In genomic region chr3:142348460-142348859, GRCh38 we compare ENCODE assay signal across 30 cellular contexts.
"Had no signal": no experiment of that assay in that cellular context is flagged by ENCODE, and none has a peak within 500 bp of the region (broad histone marks: within the 10 kb centered on the region; RNA-seq: fewer than 3 reads in every experiment).

No MANE protein-coding gene starts in this region.

- H3K27me3 Mint-ChIP-seq: activated CD4-positive, alpha-beta memory T cell treated with anti-CD3 and anti-CD28 coated beads, Interleukin-2, amount 10 ng/mL, durations not matched to agents 7 days and 5 days; activated CD4-positive, alpha-beta T cell treated with anti-CD3 and anti-CD28 coated beads, Interleukin-2, amount 10 ng/mL, durations not matched to agents 7 days and 5 days; activated naive CD4-positive, alpha-beta T cell treated with anti-CD3 and anti-CD28 coated beads, Interleukin-2, amount 50 U/mL, for 24 hours; activated naive CD8-positive, alpha-beta T cell treated with anti-CD3 and anti-CD28 coated beads for 36 hours; activated naive CD8-positive, alpha-beta T cell treated with anti-CD3 and anti-CD28 coated beads, Interleukin-2, amount 50 U/mL, for 24 hours; activated T-cell treated with anti-CD3 and anti-CD28 coated beads, Interleukin-2, amount 50 U/mL, for 24 hours; dendritic cell treated with granulocyte-macrophage colony-stimulating factor and Interleukin-4, amounts not matched to agents 40 ng/mL and 50 ng/mL, for 4 days had no signal

- ATAC-seq: activated naive CD8-positive, alpha-beta T cell treated with anti-CD3 and anti-CD28 coated beads, Interleukin-2, amount 50 U/mL, for 24 hours; activated T-cell treated with anti-CD3 and anti-CD28 coated beads, Interleukin-2, amount 50 U/mL, for 72 hours; body of pancreas had no signal

- H3K4me1 ChIP-seq: body of pancreas had no signal

- H3K4me1 Mint-ChIP-seq: activated CD4-positive, alpha-beta memory T cell treated with anti-CD3 and anti-CD28 coated beads, Interleukin-2, amount 10 ng/mL, durations not matched to agents 7 days and 5 days; activated CD4-positive, alpha-beta T cell treated with anti-CD3 and anti-CD28 coated beads, Interleukin-2, amount 10 ng/mL, durations not matched to agents 7 days and 5 days; activated naive CD4-positive, alpha-beta T cell treated with anti-CD3 and anti-CD28 coated beads, Interleukin-2, amount 50 U/mL, for 24 hours; activated naive CD8-positive, alpha-beta T cell treated with anti-CD3 and anti-CD28 coated beads, Interleukin-2, amount 50 U/mL, for 24 hours; endodermal cell had no signal

- H3K4me3 ChIP-seq: adrenal gland, body of pancreas, cardiac muscle cell, coronary artery, dorsolateral prefrontal cortex had no signal

- H3K4me3 Mint-ChIP-seq: activated CD4-positive, alpha-beta memory T cell treated with anti-CD3 and anti-CD28 coated beads, Interleukin-2, amount 10 ng/mL, durations not matched to agents 7 days and 5 days; activated CD4-positive, alpha-beta T cell treated with anti-CD3 and anti-CD28 coated beads, Interleukin-2, amount 10 ng/mL, durations not matched to agents 7 days and 5 days; activated naive CD4-positive, alpha-beta T cell treated with anti-CD3 and anti-CD28 coated beads, Interleukin-2, amount 50 U/mL, for 24 hours; activated naive CD8-positive, alpha-beta T cell treated with anti-CD3 and anti-CD28 coated beads for 36 hours; activated naive CD8-positive, alpha-beta T cell treated with anti-CD3 and anti-CD28 coated beads, Interleukin-2, amount 50 U/mL, for 24 hours; activated T-cell treated with anti-CD3 and anti-CD28 coated beads, Interleukin-2, amount 50 U/mL, for 24 hours; activated T-cell treated with anti-CD3 and anti-CD28 coated beads, Interleukin-2, amount 50 U/mL, for 72 hours; dendritic cell treated with granulocyte-macrophage colony-stimulating factor and Interleukin-4, amounts not matched to agents 40 ng/mL and 50 ng/mL, for 4 days; endodermal cell had no signal

- H3K27me3 ChIP-seq: adrenal gland, body of pancreas, cardiac muscle cell, dorsolateral prefrontal cortex had no signal

- H3K27ac ChIP-seq: body of pancreas, cardiac muscle cell, coronary artery, dorsolateral prefrontal cortex, epithelial cell of prostate had no signal

- H3K9me3 Mint-ChIP-seq: activated CD4-positive, alpha-beta memory T cell treated with anti-CD3 and anti-CD28 coated beads, Interleukin-2, amount 10 ng/mL, durations not matched to agents 7 days and 5 days; activated naive CD4-positive, alpha-beta T cell treated with anti-CD3 and anti-CD28 coated beads, Interleukin-2, amount 50 U/mL, for 24 hours; activated naive CD8-positive, alpha-beta T cell treated with anti-CD3 and anti-CD28 coated beads, Interleukin-2, amount 50 U/mL, for 24 hours; activated T-cell treated with anti-CD3 and anti-CD28 coated beads, Interleukin-2, amount 50 U/mL, for 24 hours; activated T-cell treated with anti-CD3 and anti-CD28 coated beads, Interleukin-2, amount 50 U/mL, for 72 hours; dendritic cell treated with granulocyte-macrophage colony-stimulating factor and Interleukin-4, amounts not matched to agents 40 ng/mL and 50 ng/mL, for 4 days had no signal

- H3K27ac Mint-ChIP-seq: activated CD4-positive, alpha-beta memory T cell treated with anti-CD3 and anti-CD28 coated beads, Interleukin-2, amount 10 ng/mL, durations not matched to agents 7 days and 5 days; activated CD4-positive, alpha-beta T cell treated with anti-CD3 and anti-CD28 coated beads, Interleukin-2, amount 10 ng/mL, durations not matched to agents 7 days and 5 days; activated naive CD4-positive, alpha-beta T cell treated with anti-CD3 and anti-CD28 coated beads, Interleukin-2, amount 50 U/mL, for 24 hours; activated naive CD8-positive, alpha-beta T cell treated with anti-CD3 and anti-CD28 coated beads for 36 hours; activated naive CD8-positive, alpha-beta T cell treated with anti-CD3 and anti-CD28 coated beads, Interleukin-2, amount 50 U/mL, for 24 hours; activated T-cell treated with anti-CD3 and anti-CD28 coated beads, Interleukin-2, amount 50 U/mL, for 24 hours; activated T-cell treated with anti-CD3 and anti-CD28 coated beads, Interleukin-2, amount 50 U/mL, for 72 hours; dendritic cell treated with granulocyte-macrophage colony-stimulating factor and Interleukin-4, amounts not matched to agents 40 ng/mL and 50 ng/mL, for 4 days; endodermal cell had no signal

- H3K9me3 ChIP-seq: adrenal gland, body of pancreas had no signal

- DNase-seq: activated CD4-positive, alpha-beta memory T cell treated with anti-CD3 and anti-CD28 coated beads, Interleukin-2, amount 10 ng/mL, durations not matched to agents 7 days and 5 days; activated CD4-positive, alpha-beta T cell treated with anti-CD3 and anti-CD28 coated beads for 1 hour; activated CD4-positive, alpha-beta T cell treated with anti-CD3 and anti-CD28 coated beads for 4 hours; activated CD4-positive, alpha-beta T cell treated with anti-CD3 and anti-CD28 coated beads, Interleukin-2, amount 10 ng/mL, durations not matched to agents 7 days and 5 days; activated CD4-positive, alpha-beta T cell treated with anti-CD3 and anti-CD28 coated beads, Interleukin-2, amount 50 U/mL, for 4 hours; activated CD8-positive, alpha-beta memory T cell treated with anti-CD3 and anti-CD28 coated beads, Interleukin-2, amount 50 U/mL, for 48 hours; activated gamma-delta T cell; activated naive CD4-positive, alpha-beta T cell; activated naive CD8-positive, alpha-beta T cell treated with anti-CD3 and anti-CD28 coated beads for 36 hours; activated naive CD8-positive, alpha-beta T cell treated with anti-CD3 and anti-CD28 coated beads, Interleukin-2, amount 50 U/mL, for 24 hours; activated T-cell treated with anti-CD3 and anti-CD28 coated beads for 4 hours; activated T-cell treated with anti-CD3 and anti-CD28 coated beads, Interleukin-2, amount 50 U/mL, for 24 hours; activated T-cell treated with anti-CD3 and anti-CD28 coated beads, Interleukin-2, amount 50 U/mL, for 72 hours; adrenal gland; amygdala; aorta; body of pancreas; central memory CD4-positive, alpha-beta T cell; cerebellar nuclear complex; dorsolateral prefrontal cortex; effector memory CD4-positive, alpha-beta T cell; endodermal cell; foreskin fibroblast; head of caudate nucleus; T-helper 2 cell had no signal
